ENCODE assay signal across 23 cellular contexts in the genomic region with DNA sequence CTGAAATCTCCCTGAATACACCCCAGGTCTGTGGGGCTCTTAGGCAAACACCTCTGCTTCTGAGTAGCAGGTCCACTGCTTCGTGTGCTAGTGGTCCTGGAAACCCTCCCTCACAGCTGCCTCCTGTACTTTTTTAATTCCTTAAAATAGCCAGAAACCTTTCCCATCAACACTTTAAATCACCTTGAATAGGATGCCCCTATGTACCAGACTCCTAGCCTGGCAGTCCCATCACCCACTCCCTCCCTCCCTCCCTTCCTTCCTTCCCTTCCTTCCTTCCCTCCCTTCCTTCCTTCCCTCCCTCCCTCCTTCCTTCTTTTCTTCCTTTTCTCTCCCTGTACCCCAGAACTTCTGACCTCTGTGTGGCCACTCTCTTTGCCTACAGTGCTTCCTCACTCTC.
DNase-seq lines count a peak whose midpoint lies in the region; ATAC-seq, FAIRE-seq and TF ChIP-seq lines count a peak whose summit lies in the region.
"Had no signal": no experiment of that assay in that cellular context is flagged by ENCODE, and none has a peak within 500 bp of the region (broad histone marks: within the 10 kb centered on the region; RNA-seq: fewer than 3 reads in every experiment).

No MANE protein-coding gene starts in this region.

- intact Hi-C loops in HepG2 (cut with micrococcal nuclease; ENCODE audit: unreplicated experiment) = no loop called here
- intact Hi-C loops in right lobe of liver (cut with DNase I) = no loop called here

- no peak overlapping the region for H3K27ac ChIP-seq in HepG2 (ENCODE audit: extremely low read length, insufficient read depth, low read length)
- no peak overlapping the region for H3K27ac ChIP-seq in right lobe of liver
- no peak overlapping the region for H3K27ac ChIP-seq in GM23338 (ENCODE audit: low read depth)
- peak overlapping the region; percentile 100 for H3K27ac ChIP-seq in SK-N-MC
- H3K27ac ChIP-seq: BLaER1 treated with 17β-estradiol and CSF1 and Interleukin-3, amounts not matched to agents 10 nM and 100 nM; C4-2B had no signal

- TF ChIP-seq POLR2A in HepG2 (IDR thresholded peaks at IDR 0.05; ENCODE audit: insufficient read depth in 1 of 2, low read depth in 2 of 2, low read length in 2 of 2) = no peak
- no peak for TF ChIP-seq POLR2A in right lobe of liver (IDR thresholded peaks at IDR 0.05)

- H3K36me3 Mint-ChIP-seq in GM23338 (ENCODE audit: low read depth) = no peaks in the 10 kb centered on the region
- H3K36me3 Mint-ChIP-seq: CD8-positive, alpha-beta T cell had no signal

- peaks cover 2% of the 10 kb centered on the region; the same call in 1 of the 3 replicates for H3K9me3 Mint-ChIP-seq in GM23338
- H3K9me3 Mint-ChIP-seq: CD4-positive, alpha-beta T cell; CD8-positive, alpha-beta T cell had no signal

- CTCF ChIA-PET in HepG2 (lab: Yijun Ruan, JAX; ENCODE audit: low intra/inter-chr PET ratio, low total read pairs) = no interaction called here

- DNase-seq in HepG2 (ENCODE audit: low spot score) (no peak), right lobe of liver (no peak), GM23338 (ENCODE audit: low spot score) (no peak), SK-N-MC (ENCODE audit: low read depth, low spot score) (no peak), kidney glomerular epithelial cell (lab: John Stamatoyannopoulos, UW) (no peak), SW 1271 (lab: John Stamatoyannopoulos, UW) (no peak), NCI-H146 (lab: John Stamatoyannopoulos, UW) (no peak)
- DNase-seq: 8988T; AML-193; Caco-2; Calu3; CD4-positive, alpha-beta T cell; CD8-positive, alpha-beta T cell; DMS79 treated with DMSO at 0.1 percent for 48 hours; GF-D8 had no signal

- BruUV-seq in HepG2 (replicated peaks; lab: Mats Ljungman, UMichigan) = no TSS peak

- in situ Hi-C loops in HepG2 (cut with HindIII; ENCODE audit: extremely low pct_ligation_motif_present, low pct_unique_long_range_greater_than_20kb) = no loop called here

- H3K4me3 Mint-ChIP-seq in GM23338 = no peak overlapping the region; the same call in 2 of the 3 replicates
- H3K4me3 Mint-ChIP-seq: B cell; CD4-positive, alpha-beta T cell; CD8-positive, alpha-beta T cell had no signal

- H3K4me1 Mint-ChIP-seq in GM23338 = peaks cover 43% of the 10 kb centered on the region
- H3K4me1 Mint-ChIP-seq: B cell had no signal

- H3K9ac ChIP-seq in HepG2 (ENCODE audit: insufficient read depth, low read depth, low read length) (no peak overlapping the region), SK-N-MC (ENCODE audit: insufficient read length) (peak overlapping the region; percentile 84)
- H3K9ac ChIP-seq: BLaER1 treated with 17β-estradiol and CSF1 and Interleukin-3, amounts not matched to agents 10 nM and 100 nM had no signal

- H3K4me2 ChIP-seq in HepG2 (ENCODE audit: low read depth, low read length) (no peak overlapping the region), GM23338 (0 out of 2 replicates have a peak overlapping the region, but pooled peaks have one; percentile 50)

- H3F3A ChIP-seq in GM23338 (replicated peaks; ENCODE audit: low read depth) = no peaks in the 10 kb centered on the region

- H3K4me3 ChIP-seq in HepG2 (replicated peaks in 1 of 3; ENCODE audit: insufficient read depth in 1 of 3, low read depth in 2 of 3, low read length in 3 of 3) = no peak overlapping the region
- H3K4me3 ChIP-seq in right lobe of liver = no peak overlapping the region
- H3K4me3 ChIP-seq in GM23338 = no peak overlapping the region
- peak overlapping the region; percentile 71 for H3K4me3 ChIP-seq in SK-N-MC
- H3K4me3 ChIP-seq: BLaER1 treated with 17β-estradiol and CSF1 and Interleukin-3, amounts not matched to agents 10 nM and 100 nM had no signal

- H2AFZ ChIP-seq in HepG2 (ENCODE audit: low read length) (no peak overlapping the region), GM23338 (no peak overlapping the region)

- TF ChIP-seq CTCF in HepG2 (CRISPR knock-in tag; IDR thresholded peaks at IDR 0.05) (no peak), right lobe of liver (IDR thresholded peaks at IDR 0.05) (no peak), GM23338 (conservative IDR thresholded peaks at IDR 0.05; ENCODE audit: low read depth in 2 of 2) (no peak)

- 3% methylated on average over 1 of the region's 1 CpG for WGBS in HepG2 (ENCODE audit: low lambda C conversion rate)
- 13% methylated on average over 1 of the region's 1 CpG for WGBS in right lobe of liver (ENCODE audit: insufficient coverage, low coverage, low lambda C conversion rate, missing lambda C conversion rate)

- H4K20me1 ChIP-seq in HepG2 (ENCODE audit: insufficient read depth, low read length) (no peaks in the 10 kb centered on the region), GM23338 (replicated peaks; ENCODE audit: insufficient read depth) (no peaks in the 10 kb centered on the region)
- H4K20me1 ChIP-seq: BLaER1 treated with 17β-estradiol and CSF1 and Interleukin-3, amounts not matched to agents 10 nM and 100 nM had no signal

- no peaks in the 10 kb centered on the region for H3K9me2 ChIP-seq in GM23338 (ENCODE audit: insufficient read depth)

- POLR2A ChIA-PET in HepG2 (lab: Yijun Ruan, JAX) = no interaction called here

- H3K27me3 ChIP-seq in HepG2 (ENCODE audit: control insufficient read depth in 1 of 2, insufficient read depth in 2 of 2, low read length in 2 of 2) (peaks cover 0 to 10% of the 10 kb centered on the region in 2 experiments; a peak in 1 of 5 replicates), right lobe of liver (no peaks in the 10 kb centered on the region), GM23338 (ENCODE audit: insufficient read depth) (no peaks in the 10 kb centered on the region)
- H3K27me3 ChIP-seq: BLaER1 treated with 17β-estradiol and CSF1 and Interleukin-3, amounts not matched to agents 10 nM and 100 nM had no signal

- H3K79me2 ChIP-seq in HepG2 (ENCODE audit: insufficient read depth, low read length) = no peaks in the 10 kb centered on the region
- H3K79me2 ChIP-seq in GM23338 (replicated peaks; ENCODE audit: insufficient read depth) = no peaks in the 10 kb centered on the region

- H3K9me3 ChIP-seq in HepG2 (ENCODE audit: low read length) = no peaks in the 10 kb centered on the region
- no peaks in the 10 kb centered on the region for H3K9me3 ChIP-seq in right lobe of liver
- peaks cover 7% of the 10 kb centered on the region; the same call in 1 of the 2 replicates for H3K9me3 ChIP-seq in SK-N-MC (ENCODE audit: low read depth, low read length)

- TF ChIP-seq RAD21 in HepG2 (CRISPR knock-in tag; IDR thresholded peaks at IDR 0.05) = no peak

- H3K27me3 Mint-ChIP-seq in GM23338 (ENCODE audit: insufficient read depth, low read depth, poor library complexity) = peaks cover 4% of the 10 kb centered on the region

- ATAC-seq in HepG2 = no peak
- no peak for ATAC-seq in right lobe of liver
- no peak for ATAC-seq in GM23338
- ATAC-seq: CD8-positive, alpha-beta T cell had no signal

- H3K36me3 ChIP-seq in HepG2 (replicated peaks in 1 of 2; ENCODE audit: control insufficient read depth in 1 of 2, insufficient read depth in 2 of 2, low read length in 2 of 2) (no peaks in the 10 kb centered on the region), right lobe of liver (no peaks in the 10 kb centered on the region), GM23338 (ENCODE audit: insufficient read depth) (no peaks in the 10 kb centered on the region), SK-N-MC (ENCODE audit: insufficient read depth, low read length) (peaks cover 5% of the 10 kb centered on the region; the same call in 1 of the 2 replicates)
- H3K36me3 ChIP-seq: BLaER1 treated with 17β-estradiol and CSF1 and Interleukin-3, amounts not matched to agents 10 nM and 100 nM had no signal

- H3K27ac Mint-ChIP-seq in GM23338 = no peak overlapping the region
- H3K27ac Mint-ChIP-seq: B cell; CD4-positive, alpha-beta T cell; CD8-positive, alpha-beta T cell had no signal

- no peak for FAIRE-seq in HepG2 (lab: Jason Lieb, UNC)
- FAIRE-seq: A204.1, D721Med, G401.6, GM12891, GM19239 had no signal

- TF ChIP-seq EP300 in HepG2 (IDR thresholded peaks at IDR 0.05; ENCODE audit: low read depth in 2 of 2, low read length in 2 of 2) (no peak), HepG2 (CRISPR knock-in tag; IDR thresholded peaks at IDR 0.05; ENCODE audit: borderline replicate concordance) (no peak)

- no peaks in the 10 kb centered on the region for H3K4me1 ChIP-seq in HepG2 (ENCODE audit: insufficient read depth, low read length)
- H3K4me1 ChIP-seq in right lobe of liver = no peaks in the 10 kb centered on the region
- peaks cover 45% of the 10 kb centered on the region for H3K4me1 ChIP-seq in GM23338 (ENCODE audit: insufficient read depth)
- H3K4me1 ChIP-seq: Caco-2 had no signal

TF ChIP-seq in HepG2, 621 proteins besides CTCF, POLR2A, EP300 and RAD21 (continues in another document):
- no peak for TF ChIP-seq ZSCAN30 (CRISPR knock-in tag; IDR thresholded peaks at IDR 0.05)
- TF ChIP-seq CBX5 (CRISPR knock-in tag; IDR thresholded peaks at IDR 0.05; ENCODE audit: borderline replicate concordance) = no peak
- no peak for TF ChIP-seq NFE2 (CRISPR knock-in tag; IDR thresholded peaks at IDR 0.05)
- no peak for TF ChIP-seq PBX3 (CRISPR knock-in tag; IDR thresholded peaks at IDR 0.05; ENCODE audit: borderline replicate concordance)
- peak; percentile 97 for TF ChIP-seq PCBP2 (optimal IDR thresholded peaks at IDR 0.05; ENCODE audit: low read depth, low read length, poor library complexity, severe bottlenecking)

TF ChIP-seq in GM23338, 12 proteins besides CTCF, POLR2A, EP300 and RAD21 (continues in another document):
- TF ChIP-seq, protein P1, sequence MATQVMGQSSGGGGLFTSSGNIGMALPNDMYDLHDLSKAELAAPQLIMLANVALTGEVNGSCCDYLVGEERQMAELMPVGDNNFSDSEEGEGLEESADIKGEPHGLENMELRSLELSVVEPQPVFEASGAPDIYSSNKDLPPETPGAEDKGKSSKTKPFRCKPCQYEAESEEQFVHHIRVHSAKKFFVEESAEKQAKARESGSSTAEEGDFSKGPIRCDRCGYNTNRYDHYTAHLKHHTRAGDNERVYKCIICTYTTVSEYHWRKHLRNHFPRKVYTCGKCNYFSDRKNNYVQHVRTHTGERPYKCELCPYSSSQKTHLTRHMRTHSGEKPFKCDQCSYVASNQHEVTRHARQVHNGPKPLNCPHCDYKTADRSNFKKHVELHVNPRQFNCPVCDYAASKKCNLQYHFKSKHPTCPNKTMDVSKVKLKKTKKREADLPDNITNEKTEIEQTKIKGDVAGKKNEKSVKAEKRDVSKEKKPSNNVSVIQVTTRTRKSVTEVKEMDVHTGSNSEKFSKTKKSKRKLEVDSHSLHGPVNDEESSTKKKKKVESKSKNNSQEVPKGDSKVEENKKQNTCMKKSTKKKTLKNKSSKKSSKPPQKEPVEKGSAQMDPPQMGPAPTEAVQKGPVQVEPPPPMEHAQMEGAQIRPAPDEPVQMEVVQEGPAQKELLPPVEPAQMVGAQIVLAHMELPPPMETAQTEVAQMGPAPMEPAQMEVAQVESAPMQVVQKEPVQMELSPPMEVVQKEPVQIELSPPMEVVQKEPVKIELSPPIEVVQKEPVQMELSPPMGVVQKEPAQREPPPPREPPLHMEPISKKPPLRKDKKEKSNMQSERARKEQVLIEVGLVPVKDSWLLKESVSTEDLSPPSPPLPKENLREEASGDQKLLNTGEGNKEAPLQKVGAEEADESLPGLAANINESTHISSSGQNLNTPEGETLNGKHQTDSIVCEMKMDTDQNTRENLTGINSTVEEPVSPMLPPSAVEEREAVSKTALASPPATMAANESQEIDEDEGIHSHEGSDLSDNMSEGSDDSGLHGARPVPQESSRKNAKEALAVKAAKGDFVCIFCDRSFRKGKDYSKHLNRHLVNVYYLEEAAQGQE (IDR thresholded peaks at IDR 0.05; ENCODE audit: unreplicated experiment) = no peak
- TF ChIP-seq ZNF114 (CRISPR knock-in tag; IDR thresholded peaks at IDR 0.05) = no peak
